8 cellular contexts compared by ENCODE assay signal in genomic region chr19:11813801-11814706, GRCh38. TPM values are rescaled to one million over a fixed set of nuclear protein-coding genes. Genes with fewer than 3 reads are reported as not detected.
DNase-seq lines count a peak whose midpoint lies in the region; ATAC-seq and TF ChIP-seq lines count a peak whose summit lies in the region.

Gene ZNF440 (plus strand): TSS chr19:11814273. CDS start chr19:11814448, 175 bp downstream.

- no peaks in the 10 kb centered on the region for H3K9me3 ChIP-seq in right cardiac atrium (ENCODE audit: control insufficient read depth, low read length)
- no peaks in the 10 kb centered on the region for H3K9me3 ChIP-seq in uterus

- under 1% methylated on average over 60 of the region's 60 CpGs for WGBS in right cardiac atrium

- H3K27ac ChIP-seq in angular gyrus (ENCODE audit: low read depth, low read length) (peak within 1 kb of the TSS; percentile 83), right cardiac atrium (ENCODE audit: low read length) (peak within 1 kb of the TSS; percentile 94), uterus (peak within 1 kb of the TSS; percentile 67 to 83)

- TF ChIP-seq POLR2A in GM10847 (IDR thresholded peaks at IDR 0.05; ENCODE audit: extremely low read depth, insufficient read length) (peak; percentile 76), uterus (IDR thresholded peaks at IDR 0.05) (peak; percentile 88)

- TF ChIP-seq CTCF in uterus (IDR thresholded peaks at IDR 0.05): no peak

- H3K27me3 ChIP-seq in right cardiac atrium (ENCODE audit: control insufficient read depth, insufficient read depth) (no peaks in the 10 kb centered on the region), uterus (no peaks in the 10 kb centered on the region)

- H3K4me3 ChIP-seq in right cardiac atrium (ENCODE audit: low read length): peak within 1 kb of the TSS; percentile 87
- peak within 1 kb of the TSS; percentile 53 to 62 for H3K4me3 ChIP-seq in uterus

- no peaks in the 10 kb centered on the region for H3K4me1 ChIP-seq in right cardiac atrium (ENCODE audit: control insufficient read depth, insufficient read depth, low read length)
- no peaks in the 10 kb centered on the region for H3K4me1 ChIP-seq in uterus

- intact Hi-C loops in T-helper 1 cell treated with Interleukin-12 subunit alpha and Interleukin-12 subunit beta and Interleukin-4 antibody, amounts not matched to agents 30 ng/mL and 1 ng/mL, for 36 hours (cut with micrococcal nuclease): loop anchor here (1.0 to 5.0 kb wide), 8 partner anchors 16 to 326 kb away; partner anchors contain the start of genes ELOF1, ZNF20, ZNF439 and ZNF441
- intact Hi-C loops in right cardiac atrium (cut with DNase I): no loop called here
- intact Hi-C loops in uterus (cut with DNase I; ENCODE audit: low total_unique reads): no loop called here

- DNase-seq in NCI-H1105 (lab: John Stamatoyannopoulos, UW) (peak; percentile 89), right cardiac atrium (peak; percentile 96 to 99 (median 99)), pulmonary artery endothelial cell (ENCODE audit: low read depth, low spot score) (peak; percentile 72), uterus (peak; percentile 92 to 96)

- H3K36me3 ChIP-seq in uterus: no peaks in the 10 kb centered on the region

- ATAC-seq in HG02610 (IDR thresholded peaks at IDR 0.05; ENCODE audit: unreplicated experiment) (peak; percentile 99), right cardiac atrium (peak; percentile 100)

RNA-seq across cellular contexts. Expression of gene ZNF440, which starts in this region (rescaled TPM):
- 11.4 and 11.9 TPM in 2 replicates for total RNA-seq in T-helper 1 cell treated with Interleukin-12 subunit alpha and Interleukin-12 subunit beta and Interleukin-4 antibody, amounts not matched to agents 30 ng/mL and 1 ng/mL, for 36 hours
- total RNA-seq in right cardiac atrium (1 to 10 TPM; 4.9 to 7.5 (median 6.2) TPM), pulmonary artery endothelial cell (6.3 and 10.5 TPM in 2 replicates), uterus (100 to 1,000 TPM in 1 of 4 donors, 10 to 100 TPM in 3; 18.5 to 139 (median 23.0) TPM)
- polyA plus RNA-seq in right cardiac atrium: 4.0 TPM

Comparison
In these comparisons a context has a peak if more than half of its experiments do, and no peak if none do; other contexts are left out.
1. Peak in every context shown above with its lines: DNase-seq, ATAC-seq, H3K4me3 ChIP-seq and H3K27ac ChIP-seq.